1 cellular context compared by ENCODE assay signal in genomic region chr2:219229375-219230200, GRCh38.
TF ChIP-seq lines count a peak whose summit lies in the region.

Gene ANKZF1 (plus strand): TSS chr2:219229806. CDS start chr2:219230258, 452 bp downstream.
Gene ATG9A (minus strand): TSS chr2:219229636. CDS start chr2:219228024, 1,612 bp downstream.

TF ChIP-seq in K562, 482 proteins besides CTCF, POLR2A, EP300 and RAD21 (continued from another document and continues in another):
- TF ChIP-seq, protein P1, sequence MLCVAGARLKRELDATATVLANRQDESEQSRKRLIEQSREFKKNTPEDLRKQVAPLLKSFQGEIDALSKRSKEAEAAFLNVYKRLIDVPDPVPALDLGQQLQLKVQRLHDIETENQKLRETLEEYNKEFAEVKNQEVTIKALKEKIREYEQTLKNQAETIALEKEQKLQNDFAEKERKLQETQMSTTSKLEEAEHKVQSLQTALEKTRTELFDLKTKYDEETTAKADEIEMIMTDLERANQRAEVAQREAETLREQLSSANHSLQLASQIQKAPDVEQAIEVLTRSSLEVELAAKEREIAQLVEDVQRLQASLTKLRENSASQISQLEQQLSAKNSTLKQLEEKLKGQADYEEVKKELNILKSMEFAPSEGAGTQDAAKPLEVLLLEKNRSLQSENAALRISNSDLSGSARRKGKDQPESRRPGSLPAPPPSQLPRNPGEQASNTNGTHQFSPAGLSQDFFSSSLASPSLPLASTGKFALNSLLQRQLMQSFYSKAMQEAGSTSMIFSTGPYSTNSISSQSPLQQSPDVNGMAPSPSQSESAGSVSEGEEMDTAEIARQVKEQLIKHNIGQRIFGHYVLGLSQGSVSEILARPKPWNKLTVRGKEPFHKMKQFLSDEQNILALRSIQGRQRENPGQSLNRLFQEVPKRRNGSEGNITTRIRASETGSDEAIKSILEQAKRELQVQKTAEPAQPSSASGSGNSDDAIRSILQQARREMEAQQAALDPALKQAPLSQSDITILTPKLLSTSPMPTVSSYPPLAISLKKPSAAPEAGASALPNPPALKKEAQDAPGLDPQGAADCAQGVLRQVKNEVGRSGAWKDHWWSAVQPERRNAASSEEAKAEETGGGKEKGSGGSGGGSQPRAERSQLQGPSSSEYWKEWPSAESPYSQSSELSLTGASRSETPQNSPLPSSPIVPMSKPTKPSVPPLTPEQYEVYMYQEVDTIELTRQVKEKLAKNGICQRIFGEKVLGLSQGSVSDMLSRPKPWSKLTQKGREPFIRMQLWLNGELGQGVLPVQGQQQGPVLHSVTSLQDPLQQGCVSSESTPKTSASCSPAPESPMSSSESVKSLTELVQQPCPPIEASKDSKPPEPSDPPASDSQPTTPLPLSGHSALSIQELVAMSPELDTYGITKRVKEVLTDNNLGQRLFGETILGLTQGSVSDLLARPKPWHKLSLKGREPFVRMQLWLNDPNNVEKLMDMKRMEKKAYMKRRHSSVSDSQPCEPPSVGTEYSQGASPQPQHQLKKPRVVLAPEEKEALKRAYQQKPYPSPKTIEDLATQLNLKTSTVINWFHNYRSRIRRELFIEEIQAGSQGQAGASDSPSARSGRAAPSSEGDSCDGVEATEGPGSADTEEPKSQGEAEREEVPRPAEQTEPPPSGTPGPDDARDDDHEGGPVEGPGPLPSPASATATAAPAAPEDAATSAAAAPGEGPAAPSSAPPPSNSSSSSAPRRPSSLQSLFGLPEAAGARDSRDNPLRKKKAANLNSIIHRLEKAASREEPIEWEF (CRISPR knock-in tag; IDR thresholded peaks at IDR 0.05): no peak
- TF ChIP-seq ZNF121 (CRISPR knock-in tag; conservative IDR thresholded peaks at IDR 0.05) (no peak), KDM5B (IDR thresholded peaks at IDR 0.05; ENCODE audit: insufficient replicate concordance, low read depth, low read length) (peak; percentile 68), CREM (IDR thresholded peaks at IDR 0.05; ENCODE audit: low read depth) (peak; percentile 93), NCOA1 (IDR thresholded peaks at IDR 0.05; ENCODE audit: low read depth) (peak; percentile 37; the same call in 1 of the 2 replicates), ATF1 (CRISPR knock-in tag; IDR thresholded peaks at IDR 0.05) (peak; percentile 42; the same call in 1 of the 2 replicates), ATF1 (tag; IDR thresholded peaks at IDR 0.05) (peak; percentile 89), POLR2G (IDR thresholded peaks at IDR 0.05; ENCODE audit: low read depth, low read length) (peak; percentile 92), ZNF592 (IDR thresholded peaks at IDR 0.05) (no peak), L3MBTL2 (IDR thresholded peaks at IDR 0.05) (peak; percentile 19; the same call in 1 of the 2 replicates), ARID4B (CRISPR knock-in tag; IDR thresholded peaks at IDR 0.05) (peak; percentile 59), AFF1 (IDR thresholded peaks at IDR 0.05; ENCODE audit: low read depth in 1 of 2, partially characterized antibody in 2 of 2) (no peak), POLR2B (IDR thresholded peaks at IDR 0.05; ENCODE audit: low read depth, partially characterized antibody) (peak; percentile 81), SRSF3 (IDR thresholded peaks at IDR 0.05; ENCODE audit: insufficient read depth, low read length) (no peak), ZFP1 (CRISPR knock-in tag; IDR thresholded peaks at IDR 0.05) (no peak), MCM3 (IDR thresholded peaks at IDR 0.05) (no peak), CREB1 (IDR thresholded peaks at IDR 0.05) (peak; percentile 88), CREB1 (CRISPR knock-in tag; IDR thresholded peaks at IDR 0.05) (peak; percentile 86), CREB3 (tag; conservative IDR thresholded peaks at IDR 0.05; ENCODE audit: low read depth) (peak; percentile 83), RB1 (IDR thresholded peaks at IDR 0.05; ENCODE audit: low read depth) (no peak), HLTF (IDR thresholded peaks at IDR 0.05) (0 out of 2 replicates have a peak, but pooled peaks have one; percentile 16), JUN (IDR thresholded peaks at IDR 0.05; ENCODE audit: borderline replicate concordance, low read depth, low read length) (0 out of 2 replicates have a peak, but pooled peaks have one; percentile 6), JUN (CRISPR knock-in tag; IDR thresholded peaks at IDR 0.05; ENCODE audit: borderline replicate concordance) (no peak), ZKSCAN8 (CRISPR knock-in tag; IDR thresholded peaks at IDR 0.05) (peak; percentile 68; the same call in 1 of the 2 replicates), RFX7 (CRISPR knock-in tag; IDR thresholded peaks at IDR 0.05) (no peak)
- TF ChIP-seq, protein P2, sequence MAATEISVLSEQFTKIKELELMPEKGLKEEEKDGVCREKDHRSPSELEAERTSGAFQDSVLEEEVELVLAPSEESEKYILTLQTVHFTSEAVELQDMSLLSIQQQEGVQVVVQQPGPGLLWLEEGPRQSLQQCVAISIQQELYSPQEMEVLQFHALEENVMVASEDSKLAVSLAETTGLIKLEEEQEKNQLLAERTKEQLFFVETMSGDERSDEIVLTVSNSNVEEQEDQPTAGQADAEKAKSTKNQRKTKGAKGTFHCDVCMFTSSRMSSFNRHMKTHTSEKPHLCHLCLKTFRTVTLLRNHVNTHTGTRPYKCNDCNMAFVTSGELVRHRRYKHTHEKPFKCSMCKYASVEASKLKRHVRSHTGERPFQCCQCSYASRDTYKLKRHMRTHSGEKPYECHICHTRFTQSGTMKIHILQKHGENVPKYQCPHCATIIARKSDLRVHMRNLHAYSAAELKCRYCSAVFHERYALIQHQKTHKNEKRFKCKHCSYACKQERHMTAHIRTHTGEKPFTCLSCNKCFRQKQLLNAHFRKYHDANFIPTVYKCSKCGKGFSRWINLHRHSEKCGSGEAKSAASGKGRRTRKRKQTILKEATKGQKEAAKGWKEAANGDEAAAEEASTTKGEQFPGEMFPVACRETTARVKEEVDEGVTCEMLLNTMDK (IDR thresholded peaks at IDR 0.05; ENCODE audit: borderline replicate concordance, insufficient read depth, low read depth, low read length, poor library complexity, severe bottlenecking): no peak
- TF ChIP-seq, protein P3, sequence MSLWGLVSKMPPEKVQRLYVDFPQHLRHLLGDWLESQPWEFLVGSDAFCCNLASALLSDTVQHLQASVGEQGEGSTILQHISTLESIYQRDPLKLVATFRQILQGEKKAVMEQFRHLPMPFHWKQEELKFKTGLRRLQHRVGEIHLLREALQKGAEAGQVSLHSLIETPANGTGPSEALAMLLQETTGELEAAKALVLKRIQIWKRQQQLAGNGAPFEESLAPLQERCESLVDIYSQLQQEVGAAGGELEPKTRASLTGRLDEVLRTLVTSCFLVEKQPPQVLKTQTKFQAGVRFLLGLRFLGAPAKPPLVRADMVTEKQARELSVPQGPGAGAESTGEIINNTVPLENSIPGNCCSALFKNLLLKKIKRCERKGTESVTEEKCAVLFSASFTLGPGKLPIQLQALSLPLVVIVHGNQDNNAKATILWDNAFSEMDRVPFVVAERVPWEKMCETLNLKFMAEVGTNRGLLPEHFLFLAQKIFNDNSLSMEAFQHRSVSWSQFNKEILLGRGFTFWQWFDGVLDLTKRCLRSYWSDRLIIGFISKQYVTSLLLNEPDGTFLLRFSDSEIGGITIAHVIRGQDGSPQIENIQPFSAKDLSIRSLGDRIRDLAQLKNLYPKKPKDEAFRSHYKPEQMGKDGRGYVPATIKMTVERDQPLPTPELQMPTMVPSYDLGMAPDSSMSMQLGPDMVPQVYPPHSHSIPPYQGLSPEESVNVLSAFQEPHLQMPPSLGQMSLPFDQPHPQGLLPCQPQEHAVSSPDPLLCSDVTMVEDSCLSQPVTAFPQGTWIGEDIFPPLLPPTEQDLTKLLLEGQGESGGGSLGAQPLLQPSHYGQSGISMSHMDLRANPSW (CRISPR knock-in tag; IDR thresholded peaks at IDR 0.05): no peak
